Comparison of ENCODE assay signal across 8 cellular contexts in the genomic region with DNA sequence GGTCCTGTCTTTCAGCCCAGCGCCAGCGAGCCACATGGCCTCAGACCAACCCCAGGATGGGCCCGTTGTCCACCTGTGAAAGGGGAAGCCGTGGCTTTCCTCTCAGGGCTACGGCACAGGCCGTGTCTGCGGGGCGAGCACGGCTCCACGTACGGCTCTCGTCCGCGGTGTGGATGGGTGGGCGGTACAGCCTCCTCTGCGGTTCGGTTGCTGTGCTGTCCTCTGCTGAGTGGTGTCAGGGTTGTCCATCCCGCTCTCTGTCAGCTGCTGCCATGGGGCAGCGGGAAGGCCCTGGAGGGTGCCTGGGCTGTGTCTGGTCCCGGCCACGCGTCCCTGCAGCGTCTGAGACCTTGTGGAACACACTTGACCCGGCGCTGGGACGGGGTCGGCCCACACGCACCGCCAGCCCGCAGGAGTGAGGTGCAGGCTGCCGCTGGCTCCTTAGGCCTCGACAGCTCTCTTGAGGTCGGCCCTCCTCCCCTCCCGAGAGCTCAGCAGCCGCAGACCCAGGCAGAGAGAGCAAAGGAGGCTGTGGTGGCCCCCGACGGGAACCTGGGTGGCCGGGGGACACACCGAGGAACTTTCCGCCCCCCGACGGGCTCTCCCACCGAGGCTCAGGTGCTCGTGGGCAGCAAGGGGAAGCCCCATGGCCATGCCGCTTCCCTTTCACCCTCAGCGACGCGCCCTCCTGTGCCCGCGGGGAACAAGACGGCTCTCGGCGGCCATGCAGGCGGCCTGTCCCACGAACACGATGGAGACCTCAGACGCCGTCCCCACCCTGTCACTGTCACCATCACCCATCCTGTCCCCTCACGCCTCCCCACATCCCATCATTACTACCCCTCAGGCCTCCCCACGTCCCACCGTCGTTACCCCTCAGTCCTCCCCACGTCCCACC.
DNase-seq lines count a peak whose midpoint lies in the region; ATAC-seq and TF ChIP-seq lines count a peak whose summit lies in the region.

No MANE protein-coding gene starts in this region.

- H3K4me3 Mint-ChIP-seq in activated naive CD4-positive, alpha-beta T cell treated with anti-CD3 and anti-CD28 coated beads, Interleukin-2, amount 10 ng/mL, durations not matched to agents 7 days and 5 days = peak overlapping the region; percentile 72

- peaks cover 72% of the 10 kb centered on the region for H3K4me1 Mint-ChIP-seq in activated naive CD4-positive, alpha-beta T cell treated with anti-CD3 and anti-CD28 coated beads, Interleukin-2, amount 10 ng/mL, durations not matched to agents 7 days and 5 days

- no peak for TF ChIP-seq CTCF in GM06990 (IDR thresholded peaks at IDR 0.05; ENCODE audit: insufficient read depth, low read length, poor library complexity, severe bottlenecking)
- TF ChIP-seq CTCF in NB4 (IDR thresholded peaks at IDR 0.05; ENCODE audit: low read depth, low read length) = no peak
- TF ChIP-seq CTCF in gastroesophageal sphincter (IDR thresholded peaks at IDR 0.05) = no peak

- H3K27ac ChIP-seq in gastroesophageal sphincter = peak overlapping the region in 1 of 4 donors; percentile 40

- no peaks in the 10 kb centered on the region for H3K9me3 ChIP-seq in gastroesophageal sphincter

- CTCF ChIA-PET in activated naive CD4-positive, alpha-beta T cell treated with anti-CD3 and anti-CD28 coated beads, Interleukin-2, amount 10 ng/mL, durations not matched to agents 7 days and 5 days (lab: Charles Lee) = interaction anchor here (0.5 to 2.9 kb wide), 7 partner anchors 13 to 150 kb away, joined by 3 to 37 read pairs (median 7); a partner anchor contains a TSS

- TF ChIP-seq POLR2A in NB4 (IDR thresholded peaks at IDR 0.05; ENCODE audit: extremely low read depth, insufficient read length) (no peak), gastroesophageal sphincter (IDR thresholded peaks at IDR 0.05) (no peak)

- WGBS in gastroesophageal sphincter (ENCODE audit: low coverage in 1 of 2), 2 donors = 96 to 100% methylated on average over 1 to 4 of the region's 63 CpGs

- H3K9me3 Mint-ChIP-seq in activated naive CD4-positive, alpha-beta T cell treated with anti-CD3 and anti-CD28 coated beads, Interleukin-2, amount 10 ng/mL, durations not matched to agents 7 days and 5 days = no peaks in the 10 kb centered on the region

- H3K27me3 Mint-ChIP-seq in activated naive CD4-positive, alpha-beta T cell treated with anti-CD3 and anti-CD28 coated beads, Interleukin-2, amount 10 ng/mL, durations not matched to agents 7 days and 5 days = no peaks in the 10 kb centered on the region

- peaks cover 0 to 22% (median 12%) of the 10 kb centered on the region in 3 donors for H3K4me1 ChIP-seq in gastroesophageal sphincter

- no peak for TF ChIP-seq EP300 in gastroesophageal sphincter (IDR thresholded peaks at IDR 0.05)

- H3K36me3 ChIP-seq in GM06990 (ENCODE audit: control insufficient read depth, insufficient read depth, low read length) (no peaks in the 10 kb centered on the region), gastroesophageal sphincter (peaks cover 0 to 21% of the 10 kb centered on the region in 2 donors)

- peak overlapping the region; percentile 93 for H3K27ac Mint-ChIP-seq in activated naive CD4-positive, alpha-beta T cell treated with anti-CD3 and anti-CD28 coated beads, Interleukin-2, amount 10 ng/mL, durations not matched to agents 7 days and 5 days

- DNase-seq in GM06990 (ENCODE audit: extremely low read depth, insufficient read length) = peak; percentile 68
- DNase-seq in NB4 (ENCODE audit: low read depth) = peak; percentile 54
- peak; percentile 45 for DNase-seq in activated naive CD4-positive, alpha-beta T cell treated with anti-CD3 and anti-CD28 coated beads, Interleukin-2, amount 10 ng/mL, durations not matched to agents 7 days and 5 days
- DNase-seq in stimulated activated CD8-positive, alpha-beta memory T cell treated with anti-CD3 and anti-CD28 coated beads, Interleukin-15, amount 100 ng/mL, for 48 hours (ENCODE audit: low read depth in 2 of 2) = peak; percentile 65 to 70
- no peak for DNase-seq in SK-N-DZ (ENCODE audit: low spot score)
- DNase-seq in NCI-H2171 treated with DMSO at 0.1 percent for 48 hours (lab: John Stamatoyannopoulos, UW) = no peak

- H3K4me3 ChIP-seq in GM06990 (replicated peaks; ENCODE audit: low read depth, low read length) (no peak overlapping the region), NB4 (ENCODE audit: low read depth, low read length) (no peak overlapping the region), gastroesophageal sphincter (no peak overlapping the region)

- H3K36me3 Mint-ChIP-seq in activated naive CD4-positive, alpha-beta T cell treated with anti-CD3 and anti-CD28 coated beads, Interleukin-2, amount 10 ng/mL, durations not matched to agents 7 days and 5 days = peaks cover 27% of the 10 kb centered on the region

- ATAC-seq in GM21786 (IDR thresholded peaks at IDR 0.05; ENCODE audit: unreplicated experiment) (peak; percentile 16), gastroesophageal sphincter (no peak)

- H3K27me3 ChIP-seq in GM06990 (replicated peaks; ENCODE audit: control insufficient read depth, insufficient read depth, low read length) (no peaks in the 10 kb centered on the region), gastroesophageal sphincter (no peaks in the 10 kb centered on the region)

Comparison
In these comparisons a context has a peak if more than half of its experiments do, and no peak if none do; other contexts are left out.
1. DNase-seq: peak in GM06990 (single experiment), NB4 (single experiment), activated naive CD4-positive, alpha-beta T cell treated with anti-CD3 and anti-CD28 coated beads, Interleukin-2, amount 10 ng/mL, durations not matched to agents 7 days and 5 days (single experiment) and stimulated activated CD8-positive, alpha-beta memory T cell treated with anti-CD3 and anti-CD28 coated beads, Interleukin-15, amount 100 ng/mL, for 48 hours (2 of 2); none in SK-N-DZ (single experiment) and NCI-H2171 treated with DMSO at 0.1 percent for 48 hours (single experiment).